In the genomic region with DNA sequence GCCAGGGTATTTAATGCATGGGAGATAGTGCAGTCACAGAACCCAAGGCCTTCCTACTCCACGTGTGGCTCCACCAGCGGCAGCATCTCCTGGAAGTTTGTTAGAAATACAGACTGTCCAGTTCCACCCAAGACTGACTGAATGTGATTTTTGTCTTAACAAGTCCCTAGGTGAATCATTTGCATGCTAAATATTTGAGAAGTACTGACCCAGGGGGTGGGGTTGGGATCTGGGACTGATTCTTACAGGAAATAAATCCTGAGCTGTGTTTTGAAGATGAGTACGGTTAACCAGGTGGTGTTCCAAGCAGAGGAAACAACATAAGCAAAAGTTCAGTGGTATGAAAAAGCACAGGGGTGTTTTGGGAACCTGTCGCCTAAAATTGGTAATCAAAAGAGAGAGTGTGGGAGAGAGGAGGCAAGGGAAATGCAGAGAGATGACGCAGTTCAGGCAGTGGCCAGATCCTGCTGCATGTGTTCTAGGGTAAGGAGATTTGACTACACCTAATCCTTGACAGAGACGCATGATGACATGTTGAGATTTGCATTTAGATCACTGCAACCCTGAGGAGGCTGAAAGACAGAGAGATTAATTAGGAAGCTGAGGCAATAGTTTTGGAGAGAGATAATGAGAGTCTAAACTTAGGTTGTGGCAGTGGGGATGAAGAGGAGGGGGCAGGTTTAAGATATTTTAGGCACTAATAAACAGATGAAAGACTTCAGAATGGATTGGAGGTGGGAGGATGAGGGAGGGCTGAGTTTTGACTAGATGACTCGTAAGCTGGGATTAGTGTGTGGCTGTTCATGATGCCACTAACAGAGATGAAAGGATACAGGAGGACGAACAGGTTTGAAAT, we compare ENCODE assay signal across 1 cellular context.
TF ChIP-seq lines count a peak whose summit lies in the region.

No MANE protein-coding gene starts in this region.

TF ChIP-seq in GM23338, 12 proteins besides CTCF, POLR2A, EP300 and RAD21 (continued from another document):
- TF ChIP-seq, protein P1, sequence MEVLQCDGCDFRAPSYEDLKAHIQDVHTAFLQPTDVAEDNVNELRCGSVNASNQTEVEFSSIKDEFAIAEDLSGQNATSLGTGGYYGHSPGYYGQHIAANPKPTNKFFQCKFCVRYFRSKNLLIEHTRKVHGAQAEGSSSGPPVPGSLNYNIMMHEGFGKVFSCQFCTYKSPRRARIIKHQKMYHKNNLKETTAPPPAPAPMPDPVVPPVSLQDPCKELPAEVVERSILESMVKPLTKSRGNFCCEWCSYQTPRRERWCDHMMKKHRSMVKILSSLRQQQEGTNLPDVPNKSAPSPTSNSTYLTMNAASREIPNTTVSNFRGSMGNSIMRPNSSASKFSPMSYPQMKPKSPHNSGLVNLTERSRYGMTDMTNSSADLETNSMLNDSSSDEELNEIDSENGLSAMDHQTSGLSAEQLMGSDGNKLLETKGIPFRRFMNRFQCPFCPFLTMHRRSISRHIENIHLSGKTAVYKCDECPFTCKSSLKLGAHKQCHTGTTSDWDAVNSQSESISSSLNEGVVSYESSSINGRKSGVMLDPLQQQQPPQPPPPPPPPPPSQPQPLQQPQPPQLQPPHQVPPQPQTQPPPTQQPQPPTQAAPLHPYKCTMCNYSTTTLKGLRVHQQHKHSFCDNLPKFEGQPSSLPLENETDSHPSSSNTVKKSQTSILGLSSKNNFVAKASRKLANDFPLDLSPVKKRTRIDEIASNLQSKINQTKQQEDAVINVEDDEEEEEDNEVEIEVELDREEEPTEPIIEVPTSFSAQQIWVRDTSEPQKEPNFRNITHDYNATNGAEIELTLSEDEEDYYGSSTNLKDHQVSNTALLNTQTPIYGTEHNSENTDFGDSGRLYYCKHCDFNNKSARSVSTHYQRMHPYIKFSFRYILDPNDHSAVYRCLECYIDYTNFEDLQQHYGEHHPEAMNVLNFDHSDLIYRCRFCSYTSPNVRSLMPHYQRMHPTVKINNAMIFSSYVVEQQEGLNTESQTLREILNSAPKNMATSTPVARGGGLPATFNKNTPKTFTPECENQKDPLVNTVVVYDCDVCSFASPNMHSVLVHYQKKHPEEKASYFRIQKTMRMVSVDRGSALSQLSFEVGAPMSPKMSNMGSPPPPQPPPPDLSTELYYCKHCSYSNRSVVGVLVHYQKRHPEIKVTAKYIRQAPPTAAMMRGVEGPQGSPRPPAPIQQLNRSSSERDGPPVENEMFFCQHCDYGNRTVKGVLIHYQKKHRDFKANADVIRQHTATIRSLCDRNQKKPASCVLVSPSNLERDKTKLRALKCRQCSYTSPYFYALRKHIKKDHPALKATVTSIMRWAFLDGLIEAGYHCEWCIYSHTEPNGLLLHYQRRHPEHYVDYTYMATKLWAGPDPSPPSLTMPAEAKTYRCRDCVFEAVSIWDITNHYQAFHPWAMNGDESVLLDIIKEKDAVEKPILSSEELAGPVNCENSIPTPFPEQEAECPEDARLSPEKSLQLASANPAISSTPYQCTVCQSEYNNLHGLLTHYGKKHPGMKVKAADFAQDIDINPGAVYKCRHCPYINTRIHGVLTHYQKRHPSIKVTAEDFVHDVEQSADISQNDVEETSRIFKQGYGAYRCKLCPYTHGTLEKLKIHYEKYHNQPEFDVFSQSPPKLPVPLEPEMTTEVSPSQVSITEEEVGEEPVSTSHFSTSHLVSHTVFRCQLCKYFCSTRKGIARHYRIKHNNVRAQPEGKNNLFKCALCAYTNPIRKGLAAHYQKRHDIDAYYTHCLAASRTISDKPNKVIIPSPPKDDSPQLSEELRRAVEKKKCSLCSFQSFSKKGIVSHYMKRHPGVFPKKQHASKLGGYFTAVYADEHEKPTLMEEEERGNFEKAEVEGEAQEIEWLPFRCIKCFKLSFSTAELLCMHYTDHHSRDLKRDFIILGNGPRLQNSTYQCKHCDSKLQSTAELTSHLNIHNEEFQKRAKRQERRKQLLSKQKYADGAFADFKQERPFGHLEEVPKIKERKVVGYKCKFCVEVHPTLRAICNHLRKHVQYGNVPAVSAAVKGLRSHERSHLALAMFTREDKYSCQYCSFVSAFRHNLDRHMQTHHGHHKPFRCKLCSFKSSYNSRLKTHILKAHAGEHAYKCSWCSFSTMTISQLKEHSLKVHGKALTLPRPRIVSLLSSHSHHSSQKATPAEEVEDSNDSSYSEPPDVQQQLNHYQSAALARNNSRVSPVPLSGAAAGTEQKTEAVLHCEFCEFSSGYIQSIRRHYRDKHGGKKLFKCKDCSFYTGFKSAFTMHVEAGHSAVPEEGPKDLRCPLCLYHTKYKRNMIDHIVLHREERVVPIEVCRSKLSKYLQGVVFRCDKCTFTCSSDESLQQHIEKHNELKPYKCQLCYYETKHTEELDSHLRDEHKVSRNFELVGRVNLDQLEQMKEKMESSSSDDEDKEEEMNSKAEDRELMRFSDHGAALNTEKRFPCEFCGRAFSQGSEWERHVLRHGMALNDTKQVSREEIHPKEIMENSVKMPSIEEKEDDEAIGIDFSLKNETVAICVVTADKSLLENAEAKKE (CRISPR knock-in tag; IDR thresholded peaks at IDR 0.05): no peak
- TF ChIP-seq, protein P2, sequence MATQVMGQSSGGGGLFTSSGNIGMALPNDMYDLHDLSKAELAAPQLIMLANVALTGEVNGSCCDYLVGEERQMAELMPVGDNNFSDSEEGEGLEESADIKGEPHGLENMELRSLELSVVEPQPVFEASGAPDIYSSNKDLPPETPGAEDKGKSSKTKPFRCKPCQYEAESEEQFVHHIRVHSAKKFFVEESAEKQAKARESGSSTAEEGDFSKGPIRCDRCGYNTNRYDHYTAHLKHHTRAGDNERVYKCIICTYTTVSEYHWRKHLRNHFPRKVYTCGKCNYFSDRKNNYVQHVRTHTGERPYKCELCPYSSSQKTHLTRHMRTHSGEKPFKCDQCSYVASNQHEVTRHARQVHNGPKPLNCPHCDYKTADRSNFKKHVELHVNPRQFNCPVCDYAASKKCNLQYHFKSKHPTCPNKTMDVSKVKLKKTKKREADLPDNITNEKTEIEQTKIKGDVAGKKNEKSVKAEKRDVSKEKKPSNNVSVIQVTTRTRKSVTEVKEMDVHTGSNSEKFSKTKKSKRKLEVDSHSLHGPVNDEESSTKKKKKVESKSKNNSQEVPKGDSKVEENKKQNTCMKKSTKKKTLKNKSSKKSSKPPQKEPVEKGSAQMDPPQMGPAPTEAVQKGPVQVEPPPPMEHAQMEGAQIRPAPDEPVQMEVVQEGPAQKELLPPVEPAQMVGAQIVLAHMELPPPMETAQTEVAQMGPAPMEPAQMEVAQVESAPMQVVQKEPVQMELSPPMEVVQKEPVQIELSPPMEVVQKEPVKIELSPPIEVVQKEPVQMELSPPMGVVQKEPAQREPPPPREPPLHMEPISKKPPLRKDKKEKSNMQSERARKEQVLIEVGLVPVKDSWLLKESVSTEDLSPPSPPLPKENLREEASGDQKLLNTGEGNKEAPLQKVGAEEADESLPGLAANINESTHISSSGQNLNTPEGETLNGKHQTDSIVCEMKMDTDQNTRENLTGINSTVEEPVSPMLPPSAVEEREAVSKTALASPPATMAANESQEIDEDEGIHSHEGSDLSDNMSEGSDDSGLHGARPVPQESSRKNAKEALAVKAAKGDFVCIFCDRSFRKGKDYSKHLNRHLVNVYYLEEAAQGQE (IDR thresholded peaks at IDR 0.05; ENCODE audit: unreplicated experiment): no peak
- TF ChIP-seq POLR2AphosphoS5 (IDR thresholded peaks at IDR 0.05; ENCODE audit: low read depth): no peak
- TF ChIP-seq STAT1 (IDR thresholded peaks at IDR 0.05; ENCODE audit: unreplicated experiment): no peak
- no peak for TF ChIP-seq ZNF331 (CRISPR knock-in tag; IDR thresholded peaks at IDR 0.05; ENCODE audit: low read depth)
- no peak for TF ChIP-seq JUNB (IDR thresholded peaks at IDR 0.05; ENCODE audit: unreplicated experiment)
